ENCODE assay signal across 30 cellular contexts in genomic region chr10:61589547-61590243, GRCh38.
DNase-seq lines count a peak whose midpoint lies in the region; ATAC-seq, FAIRE-seq and TF ChIP-seq lines count a peak whose summit lies in the region.
"Had no signal": no experiment of that assay in that cellular context is flagged by ENCODE, and none has a peak within 500 bp of the region (broad histone marks: within the 10 kb centered on the region; RNA-seq: fewer than 3 reads in every experiment).

No MANE protein-coding gene starts in this region.

- H3K4me3 ChIP-seq in astrocyte of the spinal cord (ENCODE audit: low read depth, low read length), result no peak overlapping the region
- no peak overlapping the region for H3K4me3 ChIP-seq in kidney (ENCODE audit: low read length in 2 of 2)
- H3K4me3 ChIP-seq: esophagus muscularis mucosa, GM23338, skin epidermis, thoracic aorta had no signal

- in situ Hi-C loops in astrocyte of the spinal cord (cut with HindIII; ENCODE audit: low sequenced_read_pairs), result no loop called here

- no peaks in the 10 kb centered on the region for H3K36me3 Mint-ChIP-seq in T-cell
- H3K36me3 Mint-ChIP-seq: activated naive CD4-positive, alpha-beta T cell treated with anti-CD3 and anti-CD28 coated beads, Interleukin-2, amount 10 ng/mL, durations not matched to agents 7 days and 5 days; CD4-positive, CD25-positive, alpha-beta regulatory T cell; stimulated activated naive B cell treated with anti-CD40 and anti-IgM and Interleukin-4, amounts not matched to agents 10 μg/mL and 1 μg/mL and 100 μg/mL, for 72 hours had no signal

- H3K4me1 Mint-ChIP-seq in T-cell, result no peaks in the 10 kb centered on the region
- H3K4me1 Mint-ChIP-seq: activated naive CD4-positive, alpha-beta T cell treated with anti-CD3 and anti-CD28 coated beads, Interleukin-2, amount 10 ng/mL, durations not matched to agents 7 days and 5 days; CD4-positive, CD25-positive, alpha-beta regulatory T cell had no signal

- H3K9me3 Mint-ChIP-seq in T-cell, result no peaks in the 10 kb centered on the region
- H3K9me3 Mint-ChIP-seq: activated naive CD4-positive, alpha-beta T cell treated with anti-CD3 and anti-CD28 coated beads, Interleukin-2, amount 10 ng/mL, durations not matched to agents 7 days and 5 days; activated T-cell treated with anti-CD3 and anti-CD28 coated beads, Interleukin-2, amount 50 U/mL, for 72 hours; GM23338; T-helper 1 cell treated with Interleukin-12 subunit alpha and Interleukin-12 subunit beta and Interleukin-4 antibody, amounts not matched to agents 30 μg/mL and 1 μg/mL, for 36 hours had no signal

- no peaks in the 10 kb centered on the region for H3K9me3 ChIP-seq in kidney (ENCODE audit: control insufficient read depth in 1 of 2, low read length in 2 of 2)
- H3K9me3 ChIP-seq: esophagus muscularis mucosa, thoracic aorta had no signal

- no peak overlapping the region for H3K4me3 Mint-ChIP-seq in T-cell
- H3K4me3 Mint-ChIP-seq: activated naive CD4-positive, alpha-beta T cell treated with anti-CD3 and anti-CD28 coated beads, Interleukin-2, amount 10 ng/mL, durations not matched to agents 7 days and 5 days; activated T-cell treated with anti-CD3 and anti-CD28 coated beads, Interleukin-2, amount 50 U/mL, for 72 hours; CD4-positive, CD25-positive, alpha-beta regulatory T cell; GM23338; stimulated activated naive B cell treated with anti-CD40 and anti-IgM and Interleukin-4, amounts not matched to agents 10 μg/mL and 1 μg/mL and 100 μg/mL, for 72 hours; T-helper 1 cell treated with Interleukin-12 subunit alpha and Interleukin-12 subunit beta and Interleukin-4 antibody, amounts not matched to agents 30 μg/mL and 1 μg/mL, for 36 hours had no signal

- DNase-seq in HT1080 (ENCODE audit: low read depth) (peak; percentile 10), astrocyte of the spinal cord (ENCODE audit: low read depth, low spot score) (peak; percentile 23), kidney (no peak), T-cell (no peak), 8988T (no peak)
- DNase-seq: activated CD4-positive, alpha-beta T cell treated with anti-CD3 and anti-CD28 coated beads for 4 hours; activated naive CD4-positive, alpha-beta T cell treated with anti-CD3 and anti-CD28 coated beads, Interleukin-2, amount 10 ng/mL, durations not matched to agents 7 days and 5 days; activated T-cell treated with anti-CD3 and anti-CD28 coated beads, Interleukin-2, amount 50 U/mL, for 72 hours; anterior cingulate cortex; CD4-positive, CD25-positive, alpha-beta regulatory T cell; cerebellar nuclear complex; DMS 273 treated with DMSO at 0.1 percent for 48 hours; effector memory CD4-positive, alpha-beta T cell; GDM1; mammary epithelial cell; NCI-H1092; NCI-H1930; NCI-H2227 treated with DMSO at 0.1 percent for 48 hours; NCI-H82; stimulated activated CD4-positive, alpha-beta T cell treated with anti-CD3 and anti-CD28 coated beads, Interleukin-2, amount 100 ng/mL, for 24 hours; stimulated activated naive B cell treated with anti-CD40 and anti-IgM and Interleukin-4, amounts not matched to agents 10 μg/mL and 1 μg/mL and 100 μg/mL, for 72 hours had no signal

- H3K36me3 ChIP-seq in kidney (ENCODE audit: control insufficient read depth in 1 of 2, insufficient read depth in 2 of 2, low read length in 2 of 2), result no peaks in the 10 kb centered on the region
- H3K36me3 ChIP-seq: esophagus muscularis mucosa, thoracic aorta had no signal

- intact Hi-C loops in kidney (cut with DNase I), result no loop called here

- no peak overlapping the region for H3K27ac ChIP-seq in kidney (ENCODE audit: low read depth in 2 of 2, low read length in 2 of 2)
- H3K27ac ChIP-seq: esophagus muscularis mucosa, KMS-11, skin epidermis, thoracic aorta had no signal

- TF ChIP-seq CTCF in astrocyte of the spinal cord (IDR thresholded peaks at IDR 0.05; ENCODE audit: low read depth, low read length), result no peak
- no peak for TF ChIP-seq CTCF in kidney (IDR thresholded peaks at IDR 0.05; ENCODE audit: borderline replicate concordance, extremely low read depth, insufficient read depth)

- peak; percentile 46 for FAIRE-seq in kidney (lab: Jason Lieb, UNC)

- ATAC-seq in GM18498 (IDR thresholded peaks at IDR 0.05; ENCODE audit: unreplicated experiment) (peak; percentile 48), T-cell (replicated peaks in 1 of 4) (no peak), GM21723 (IDR thresholded peaks at IDR 0.05; ENCODE audit: unreplicated experiment) (no peak), GM21529 (IDR thresholded peaks at IDR 0.05; ENCODE audit: unreplicated experiment) (no peak)
- ATAC-seq: activated T-cell treated with anti-CD3 and anti-CD28 coated beads, Interleukin-2, amount 50 U/mL, for 72 hours; GM23338 had no signal

- no peaks in the 10 kb centered on the region for H3K4me1 ChIP-seq in kidney (ENCODE audit: control insufficient read depth in 1 of 2, insufficient read depth in 1 of 2, low read depth in 1 of 2, low read length in 2 of 2)
- H3K4me1 ChIP-seq: esophagus muscularis mucosa had no signal

- H3K27ac Mint-ChIP-seq in T-cell, result no peak overlapping the region
- H3K27ac Mint-ChIP-seq: activated naive CD4-positive, alpha-beta T cell treated with anti-CD3 and anti-CD28 coated beads, Interleukin-2, amount 10 ng/mL, durations not matched to agents 7 days and 5 days; activated T-cell treated with anti-CD3 and anti-CD28 coated beads, Interleukin-2, amount 50 U/mL, for 72 hours; CD4-positive, CD25-positive, alpha-beta regulatory T cell; GM23338; T-helper 1 cell treated with Interleukin-12 subunit alpha and Interleukin-12 subunit beta and Interleukin-4 antibody, amounts not matched to agents 30 μg/mL and 1 μg/mL, for 36 hours had no signal

- POLR2A ChIA-PET in T-cell (lab: Charles Lee), result interaction anchor here in 1 of 2 donors (0.6 kb wide), 1 partner anchor 1461 kb away, joined by 4 read pairs; no protein-coding TSS in a partner anchor

- no peak overlapping the region for H3K9ac ChIP-seq in kidney (ENCODE audit: low read length in 2 of 2)
- H3K9ac ChIP-seq: KMS-11 had no signal

- CTCF ChIA-PET in T-cell (lab: Charles Lee), result interaction anchor here in 1 of 2 donors (0.6 kb wide), 1 partner anchor 1042 kb away, joined by 4 read pairs; no protein-coding TSS in a partner anchor

- H3K27me3 Mint-ChIP-seq in T-cell, result peaks cover 0 to 10% of the 10 kb centered on the region in 2 donors
- H3K27me3 Mint-ChIP-seq: activated naive CD4-positive, alpha-beta T cell treated with anti-CD3 and anti-CD28 coated beads, Interleukin-2, amount 10 ng/mL, durations not matched to agents 7 days and 5 days had no signal

Comparison
In these comparisons a context has a peak if more than half of its experiments do, and no peak if none do; other contexts are left out.
1. DNase-seq: peak in HT1080 (single experiment) and astrocyte of the spinal cord (single experiment); none in kidney (single experiment), T-cell (0 of 34) and 8988T (single experiment).